20 cellular contexts compared by ENCODE assay signal in the genomic region with DNA sequence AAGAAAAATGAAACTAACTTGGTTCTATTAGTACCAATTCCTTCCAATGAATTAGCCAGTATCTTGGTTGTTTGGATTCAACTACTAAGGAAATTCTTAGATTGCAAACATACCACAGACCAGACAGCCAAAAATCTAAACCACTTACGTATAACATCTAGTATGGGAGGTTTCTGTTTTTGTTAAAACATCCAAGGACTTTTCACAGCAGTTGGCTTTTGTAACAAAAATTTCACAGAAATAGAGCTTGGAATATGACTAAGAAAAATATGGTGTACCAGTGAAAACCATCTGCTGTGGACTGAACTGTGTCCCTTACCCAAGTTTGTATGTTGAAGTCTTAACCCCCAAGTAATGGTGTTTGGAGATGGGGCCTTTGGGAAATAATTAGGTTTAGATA.
A peak's percentile ranks its signal among the peaks of the same experiment; 100 is the strongest.
DNase-seq lines count a peak whose midpoint lies in the region; ATAC-seq and FAIRE-seq lines count a peak whose summit lies in the region.
"Had no signal": no experiment of that assay in that cellular context is flagged by ENCODE, and none has a peak within 500 bp of the region (broad histone marks: within the 10 kb centered on the region; RNA-seq: fewer than 3 reads in every experiment).

No MANE protein-coding gene starts in this region.

- H3K27me3 ChIP-seq in aorta (ENCODE audit: control insufficient read depth in 1 of 2, insufficient read depth in 2 of 2, low read length in 1 of 2), result no peaks in the 10 kb centered on the region
- H3K27me3 ChIP-seq: BLaER1 had no signal

- no peak for ATAC-seq in GM21447 (IDR thresholded peaks at IDR 0.05; ENCODE audit: unreplicated experiment)
- ATAC-seq in aorta (ENCODE audit: low FRiP score), result no peak
- no peak for ATAC-seq in Right ventricle myocardium inferior
- ATAC-seq: CD8-positive, alpha-beta T cell; HepG2 had no signal

- FAIRE-seq in endometrium (lab: Jason Lieb, UNC), result peak; percentile 18
- FAIRE-seq: GM12878, GM19239, H54, HepG2 had no signal

- no peak overlapping the region for H3K27ac ChIP-seq in aorta (ENCODE audit: low read depth in 1 of 2, low read length in 2 of 2)
- H3K27ac ChIP-seq: BLaER1, GM23248 had no signal

- intact Hi-C loops in aorta (cut with DNase I) (no loop called here), Right ventricle myocardium inferior (cut with DNase I) (no loop called here)

- 0 to 7% methylated on average over 1 of the region's 1 CpG for WGBS in aorta, 2 donors

- H3K4me3 ChIP-seq in aorta (ENCODE audit: low read length in 2 of 2), result no peak overlapping the region
- H3K4me3 ChIP-seq: BLaER1, GM12878, GM23248 had no signal

- DNase-seq in astrocyte of the hippocampus (ENCODE audit: low read depth, low spot score) (peak; percentile 3), inferior parietal cortex (ENCODE audit: extremely low spot score) (peak; percentile 37), aorta (no peak), Right ventricle myocardium inferior (ENCODE audit: missing footprints) (no peak), NCI-H2227 (lab: John Stamatoyannopoulos, UW; ENCODE audit: unreplicated experiment) (no peak)
- DNase-seq: 8988T; Calu3; CD8-positive, alpha-beta T cell; DMS53; DND-41; EL; GM23248; HCEC 1CT had no signal

- H3K36me3 ChIP-seq in aorta (ENCODE audit: control insufficient read depth in 1 of 2, insufficient read depth in 2 of 2, low read length in 1 of 2), result no peaks in the 10 kb centered on the region
- H3K36me3 ChIP-seq: BLaER1 had no signal

- H3K9me3 ChIP-seq in aorta (ENCODE audit: control insufficient read depth, low read length), result no peaks in the 10 kb centered on the region
- H3K9me3 ChIP-seq: BLaER1 had no signal

- H3K4me1 ChIP-seq in aorta (ENCODE audit: control insufficient read depth in 1 of 2, insufficient read depth in 2 of 2, low read length in 2 of 2), result no peaks in the 10 kb centered on the region
- H3K4me1 ChIP-seq: BLaER1 had no signal

Comparison
In these comparisons a context has a peak if more than half of its experiments do, and no peak if none do; other contexts are left out.
1. DNase-seq: peak in astrocyte of the hippocampus (single experiment) and inferior parietal cortex (single experiment); none in aorta (0 of 2), Right ventricle myocardium inferior (single experiment) and NCI-H2227 (single experiment).